In the genomic region with DNA sequence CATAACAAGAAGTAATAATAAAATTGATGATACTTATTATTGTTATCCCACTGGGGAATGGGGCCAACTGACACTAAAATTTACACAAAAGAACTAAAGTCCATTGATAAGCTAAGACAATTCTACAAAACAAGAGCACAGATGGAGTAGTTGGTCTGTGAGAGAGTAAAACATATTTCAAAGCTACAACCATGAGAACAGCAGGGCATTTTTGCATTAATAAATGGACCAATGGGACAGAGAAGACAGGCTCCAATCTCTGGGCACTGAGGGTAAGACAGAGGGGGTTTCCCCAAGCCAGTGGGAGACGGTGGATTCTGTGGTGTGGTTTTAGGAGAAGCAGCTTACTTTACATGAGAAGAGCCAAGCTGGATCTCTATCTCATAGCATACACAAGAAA, we compare ENCODE assay signal across 14 cellular contexts. TPM values are rescaled to one million over a fixed set of nuclear protein-coding genes. Genes with fewer than 3 reads are reported as not detected.
A peak's percentile ranks its signal among the peaks of the same experiment; 100 is the strongest.
DNase-seq lines count a peak whose midpoint lies in the region; ATAC-seq and TF ChIP-seq lines count a peak whose summit lies in the region.
"Had no signal": no experiment of that assay in that cellular context is flagged by ENCODE, and none has a peak within 500 bp of the region (broad histone marks: within the 10 kb centered on the region; RNA-seq: fewer than 3 reads in every experiment).

No MANE protein-coding gene starts in this region.

- no peaks in the 10 kb centered on the region; the same call in 1 of the 2 replicates for H4K20me1 ChIP-seq in GM23338 (replicated peaks; ENCODE audit: insufficient read depth)
- H4K20me1 ChIP-seq: BLaER1 had no signal

- H3K9me3 Mint-ChIP-seq in GM23338 (no peaks in the 10 kb centered on the region), osteocyte (ENCODE audit: unreplicated experiment) (no peaks in the 10 kb centered on the region)
- H3K9me3 Mint-ChIP-seq: CD8-positive, alpha-beta memory T cell had no signal

- H3K4me3 Mint-ChIP-seq in GM23338 (no peak overlapping the region), osteocyte (ENCODE audit: unreplicated experiment) (no peak overlapping the region)
- H3K4me3 Mint-ChIP-seq: CD8-positive, alpha-beta memory T cell had no signal

- H3K4me1 ChIP-seq in GM23338 (ENCODE audit: insufficient read depth) (no peaks in the 10 kb centered on the region; the same call in 1 of the 2 replicates), ascending aorta (peaks cover 24 to 65% of the 10 kb centered on the region in 2 donors), tibial artery (peaks cover 4 to 98% (median 68%) of the 10 kb centered on the region in 4 donors)
- H3K4me1 ChIP-seq: Caco-2 had no signal

- H3K4me3 ChIP-seq in GM23338 (no peak overlapping the region), ascending aorta (no peak overlapping the region), tibial artery (no peak overlapping the region), MG63 (no peak overlapping the region), brain microvascular endothelial cell (ENCODE audit: low read depth, low read length) (no peak overlapping the region)
- H3K4me3 ChIP-seq: BLaER1 had no signal

- H3K27me3 Mint-ChIP-seq in GM23338 (ENCODE audit: insufficient read depth, low read depth, poor library complexity) (peaks cover 8% of the 10 kb centered on the region), osteocyte (ENCODE audit: unreplicated experiment) (no peaks in the 10 kb centered on the region)

- no peaks in the 10 kb centered on the region for H3K9me2 ChIP-seq in GM23338 (ENCODE audit: insufficient read depth)

- ATAC-seq in GM23338 (peak; percentile 23; the same call in 1 of the 3 replicates), GM21381 (IDR thresholded peaks at IDR 0.05; ENCODE audit: unreplicated experiment) (no peak)

- DNase-seq in GM23338 (ENCODE audit: low spot score) = no peak
- no peak for DNase-seq in ascending aorta (ENCODE audit: low spot score in 2 of 2)
- DNase-seq in osteocyte (ENCODE audit: extremely low spot score, unreplicated experiment) = no peak
- no peak for DNase-seq in tibial artery
- no peak for DNase-seq in MG63
- no peak for DNase-seq in brain microvascular endothelial cell
- DNase-seq: 8988T; AML-193; Caco-2; CD8-positive, alpha-beta memory T cell; DND-41; GDM1 had no signal

- H3K27ac ChIP-seq in GM23338 (ENCODE audit: low read depth) (no peak overlapping the region), ascending aorta (peak overlapping the region; percentile 83 to 85), tibial artery (peak overlapping the region; percentile 94 to 98), brain microvascular endothelial cell (no peak overlapping the region)
- H3K27ac ChIP-seq: BLaER1 had no signal

- intact Hi-C loops in ascending aorta (cut with DNase I) = no loop called here
- intact Hi-C loops in tibial artery (cut with DNase I; ENCODE audit: low total_unique reads) = no loop called here

- H3K9me3 ChIP-seq in ascending aorta (no peaks in the 10 kb centered on the region), tibial artery (no peaks in the 10 kb centered on the region), MG63 (no peaks in the 10 kb centered on the region)
- H3K9me3 ChIP-seq: Caco-2 had no signal

- in situ Hi-C loops in brain microvascular endothelial cell (cut with HindIII; ENCODE audit: low pct_ligation_motif_present, low sequenced_read_pairs) = no loop called here

- H3F3A ChIP-seq in GM23338 (replicated peaks; ENCODE audit: low read depth) = 0 out of 2 replicates have a peak, but pooled peaks cover 3% of the 10 kb centered on the region

- H3K4me2 ChIP-seq in GM23338 = no peak overlapping the region
- H3K4me2 ChIP-seq: BLaER1 had no signal

- no peaks in the 10 kb centered on the region for H3K27me3 ChIP-seq in GM23338 (ENCODE audit: insufficient read depth)
- no peaks in the 10 kb centered on the region for H3K27me3 ChIP-seq in ascending aorta
- H3K27me3 ChIP-seq in tibial artery = no peaks in the 10 kb centered on the region
- no peaks in the 10 kb centered on the region for H3K27me3 ChIP-seq in MG63
- H3K27me3 ChIP-seq in brain microvascular endothelial cell (replicated peaks) = no peaks in the 10 kb centered on the region
- H3K27me3 ChIP-seq: BLaER1 had no signal

- H3K27ac Mint-ChIP-seq in GM23338 (no peak overlapping the region), osteocyte (ENCODE audit: unreplicated experiment) (peak overlapping the region; percentile 21)

- H3K79me2 ChIP-seq in GM23338 (replicated peaks; ENCODE audit: insufficient read depth) = no peaks in the 10 kb centered on the region

- H2AFZ ChIP-seq in GM23338 = no peak overlapping the region

- H3K4me1 Mint-ChIP-seq in GM23338 (no peaks in the 10 kb centered on the region), osteocyte (ENCODE audit: unreplicated experiment) (peaks cover 37% of the 10 kb centered on the region)

- no peak for TF ChIP-seq CTCF in GM23338 (conservative IDR thresholded peaks at IDR 0.05; ENCODE audit: low read depth in 2 of 2)
- no peak for TF ChIP-seq CTCF in ascending aorta (IDR thresholded peaks at IDR 0.05)
- no peak for TF ChIP-seq CTCF in osteocyte (IDR thresholded peaks at IDR 0.05)
- TF ChIP-seq CTCF in tibial artery (IDR thresholded peaks at IDR 0.05) = no peak
- no peak for TF ChIP-seq CTCF in brain microvascular endothelial cell (IDR thresholded peaks at IDR 0.05; ENCODE audit: low read depth, low read length, missing control alignments)

- H3K36me3 ChIP-seq in GM23338 (ENCODE audit: insufficient read depth) (no peaks in the 10 kb centered on the region), ascending aorta (peaks cover 19 to 48% of the 10 kb centered on the region in 2 donors), tibial artery (peaks cover 35 to 60% (median 36%) of the 10 kb centered on the region in 3 donors), MG63 (peaks cover 40% of the 10 kb centered on the region), brain microvascular endothelial cell (replicated peaks) (peaks cover 26% of the 10 kb centered on the region)

- H3K36me3 Mint-ChIP-seq in GM23338 (ENCODE audit: low read depth) (peaks cover 10% of the 10 kb centered on the region), osteocyte (ENCODE audit: unreplicated experiment) (peaks cover 52% of the 10 kb centered on the region)
- H3K36me3 Mint-ChIP-seq: CD8-positive, alpha-beta memory T cell had no signal

RNA-seq across cellular contexts. Expression of a gene that starts 14.4 kb away (rescaled TPM):
- 47.5 and 65.4 TPM in 2 replicates for total RNA-seq in GM23338 (2014; rRNA removed; shearing (Covaris generic))
- 14.7 and 15.9 TPM in 2 replicates for polyA plus RNA-seq in GM23338 (2016; fragmentation: Nextera tagmentation; extraction: Ambion mirVana)
- total RNA-seq in ascending aorta (572 TPM), osteocyte (386 and 387 TPM in 2 replicates)
- 81.9 and 86.7 TPM in 2 replicates for total RNA-seq in MG63 (2014; rRNA removed; shearing (Covaris generic); ENCODE audit: low replicate concordance)

RNA-seq across cellular contexts. Expression of a gene that starts 27.4 kb away (rescaled TPM):
- 38.7 and 42.2 TPM in 2 replicates for total RNA-seq in GM23338 (2014; rRNA removed; shearing (Covaris generic))
- polyA plus RNA-seq in GM23338 (2016; fragmentation: Nextera tagmentation; extraction: Ambion mirVana) = 40.6 and 41.8 TPM in 2 replicates
- total RNA-seq in ascending aorta (1.1 TPM), osteocyte (11.9 and 13.5 TPM in 2 replicates)
- total RNA-seq in MG63 (2014; rRNA removed; shearing (Covaris generic); ENCODE audit: low replicate concordance) = 69.7 and 113 TPM in 2 replicates
- polyA plus RNA-seq: CD8-positive, alpha-beta memory T cell had no signal

RNA-seq across cellular contexts. Expression of a gene that starts 56.4 kb away (rescaled TPM):
- total RNA-seq in GM23338 (2014; rRNA removed; shearing (Covaris generic)) = not detected in 2 replicates
- polyA plus RNA-seq in GM23338 (2016; fragmentation: Nextera tagmentation; extraction: Ambion mirVana) = 0.42 TPM in 1 of 2 replicates, not detected in the other
- total RNA-seq in ascending aorta (not detected), osteocyte (not detected in 2 replicates)
- total RNA-seq in MG63 (2014; rRNA removed; shearing (Covaris generic); ENCODE audit: low replicate concordance) = not detected in 2 replicates
- total RNA-seq: Caco-2; CD8-positive, alpha-beta memory T cell had no signal
- polyA plus RNA-seq: CD8-positive, alpha-beta memory T cell had no signal

Comparison
In these comparisons a context has a peak if more than half of its experiments do, and no peak if none do; other contexts are left out.
1. H3K27ac ChIP-seq: peak in ascending aorta (2 of 2) and tibial artery (2 of 2); none in GM23338 (single experiment) and brain microvascular endothelial cell (single experiment).